ENCODE assay signal across 21 cellular contexts in genomic region chr7:149216402-149216801, GRCh38.
"Had no signal": no experiment of that assay in that cellular context is flagged by ENCODE, and none has a peak within 500 bp of the region (broad histone marks: within the 10 kb centered on the region; RNA-seq: fewer than 3 reads in every experiment).

No MANE protein-coding gene starts in this region.

- H3K9me3 Mint-ChIP-seq: effector memory CD8-positive, alpha-beta T cell; naive B cell; natural killer cell treated with Interleukin-12 subunit alpha and Interleukin-12 subunit beta and Interleukin-15 and Interleukin-18, amount 100 ng/mL, for 72 hours; neural progenitor cell; stimulated activated naive CD8-positive, alpha-beta T cell treated with anti-CD3 and anti-CD28 coated beads, Interleukin-15, amount 100 ng/mL, for 72 hours had no signal

- H3K4me1 Mint-ChIP-seq: neural progenitor cell; stimulated activated naive CD8-positive, alpha-beta T cell treated with anti-CD3 and anti-CD28 coated beads, Interleukin-15, amount 100 ng/mL, for 72 hours had no signal

- ATAC-seq: effector memory CD8-positive, alpha-beta T cell; foreskin keratinocyte; gastroesophageal sphincter; left cardiac atrium; left lung; natural killer cell treated with Interleukin-12 subunit alpha and Interleukin-12 subunit beta and Interleukin-15 and Interleukin-18, amount 100 ng/mL, for 72 hours; sciatic nerve; stimulated activated naive CD8-positive, alpha-beta T cell treated with anti-CD3 and anti-CD28 coated beads, Interleukin-15, amount 100 ng/mL, for 72 hours had no signal

- H3K27ac Mint-ChIP-seq: naive B cell, neural progenitor cell had no signal

- H3K4me3 Mint-ChIP-seq: effector memory CD8-positive, alpha-beta T cell; natural killer cell treated with Interleukin-12 subunit alpha and Interleukin-12 subunit beta and Interleukin-15 and Interleukin-18, amount 100 ng/mL, for 72 hours; neural progenitor cell; stimulated activated naive CD8-positive, alpha-beta T cell treated with anti-CD3 and anti-CD28 coated beads, Interleukin-15, amount 100 ng/mL, for 72 hours had no signal

- H3K27me3 Mint-ChIP-seq: effector memory CD8-positive, alpha-beta T cell; naive B cell; natural killer cell treated with Interleukin-12 subunit alpha and Interleukin-12 subunit beta and Interleukin-15 and Interleukin-18, amount 100 ng/mL, for 72 hours; progenitor cell of endocrine pancreas; stimulated activated naive CD8-positive, alpha-beta T cell treated with anti-CD3 and anti-CD28 coated beads, Interleukin-15, amount 100 ng/mL, for 72 hours had no signal

- DNase-seq: dermis blood vessel endothelial cell; effector memory CD8-positive, alpha-beta T cell; foreskin keratinocyte; heart left ventricle; kidney; left cardiac atrium; left lung; mesenchymal stem cell; naive B cell; stimulated activated CD4-positive, alpha-beta T cell treated with anti-CD3 and anti-CD28 coated beads, Interleukin-12 subunit alpha, Interleukin-12 subunit beta, amount 100 ng/mL, for 4 hours; stimulated activated CD4-positive, alpha-beta T cell treated with anti-CD3 and anti-CD28 coated beads, Interleukin-1b, Interleukin-23, amount 100 ng/mL, for 48 hours; stimulated activated CD4-positive, alpha-beta T cell treated with anti-CD3 and anti-CD28 coated beads, Interleukin-4, amount 100 ng/mL, for 1 hour; stimulated activated CD8-positive, alpha-beta memory T cell treated with anti-CD3 and anti-CD28 coated beads, Interleukin-4, amount 100 ng/mL, for 48 hours; stimulated activated naive CD4-positive, alpha-beta T cell; stimulated activated naive CD8-positive, alpha-beta T cell treated with anti-CD3 and anti-CD28 coated beads, Interleukin-15, amount 100 ng/mL, for 72 hours; transverse colon had no signal
